In the genomic region with DNA sequence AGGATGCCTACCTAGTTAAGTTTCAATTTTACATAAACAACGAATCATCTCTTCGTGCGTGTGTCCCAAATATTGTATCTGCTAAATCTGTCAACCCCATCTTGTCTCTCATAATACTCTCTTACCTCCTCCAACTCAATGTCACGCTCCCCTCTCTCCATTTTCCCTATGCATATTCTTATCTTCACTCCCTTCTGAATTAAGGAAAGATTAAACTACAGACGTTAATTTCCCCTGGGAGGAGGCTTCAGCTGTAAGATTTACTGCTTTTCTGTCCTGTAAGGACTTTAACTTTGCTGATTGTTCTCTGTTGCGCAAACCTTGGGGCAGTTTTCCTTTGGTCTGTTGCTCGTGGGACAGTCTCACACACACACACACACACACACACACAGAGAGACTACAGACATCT, we compare ENCODE assay signal across 8 cellular contexts. TPM values are rescaled to one million over a fixed set of nuclear protein-coding genes. Genes with fewer than 3 reads are reported as not detected.
DNase-seq lines count a peak whose midpoint lies in the region.

No MANE protein-coding gene starts in this region.

- H3K9me3 ChIP-seq in iPS-15b (ENCODE audit: control insufficient read depth, insufficient read depth, low read length) (no peaks in the 10 kb centered on the region), skeletal muscle tissue (ENCODE audit: control insufficient read depth in 3 of 3, low read length in 3 of 3) (no peaks in the 10 kb centered on the region)

- H3K4me1 ChIP-seq in iPS-15b (ENCODE audit: control insufficient read depth, insufficient read depth, low read length) (no peaks in the 10 kb centered on the region), skeletal muscle tissue (ENCODE audit: control insufficient read depth in 3 of 3, insufficient read depth in 3 of 3, low read length in 3 of 3) (peaks cover 0 to 3% (median 2%) of the 10 kb centered on the region in 3 donors)

- H3K27ac ChIP-seq in angular gyrus (ENCODE audit: low read depth, low read length) (peak overlapping the region; percentile 85), skeletal muscle tissue (ENCODE audit: low read depth, low read length) (peak overlapping the region; percentile 80)

- H3K27me3 ChIP-seq in iPS-15b (ENCODE audit: control insufficient read depth, insufficient read depth, low read length) (no peaks in the 10 kb centered on the region), skeletal muscle tissue (ENCODE audit: control insufficient read depth in 3 of 3, insufficient read depth in 3 of 3, low read length in 3 of 3) (no peaks in the 10 kb centered on the region)

- H3K9ac ChIP-seq in iPS-15b (ENCODE audit: low read depth, low read length) = peak overlapping the region; percentile 82
- peak overlapping the region; percentile 76 to 88 (median 82) for H3K9ac ChIP-seq in skeletal muscle tissue (ENCODE audit: low read depth in 1 of 3, low read length in 3 of 3)

- peak overlapping the region; percentile 77 for H3K4me3 ChIP-seq in Jurkat, Clone E6-1 (ENCODE audit: low read length)
- peak overlapping the region; percentile 71 for H3K4me3 ChIP-seq in iPS-15b (ENCODE audit: low read depth, low read length)
- H3K4me3 ChIP-seq in skeletal muscle tissue (ENCODE audit: low read length in 3 of 3) = peak overlapping the region; percentile 78 to 93 (median 83)

- DNase-seq in DMS79 treated with DMSO at 0.1 percent for 48 hours (lab: John Stamatoyannopoulos, UW) = peak; percentile 60
- DNase-seq in DMS79 (lab: John Stamatoyannopoulos, UW) = no peak
- DNase-seq in Jurkat, Clone E6-1 (ENCODE audit: low read depth, low spot score) = no peak
- DNase-seq in T-helper 9 cell = no peak
- no peak for DNase-seq in GM19238 (ENCODE audit: insufficient read length, low spot score)

- H3K36me3 ChIP-seq in iPS-15b (ENCODE audit: control insufficient read depth, insufficient read depth, low read length) (no peaks in the 10 kb centered on the region), skeletal muscle tissue (ENCODE audit: control insufficient read depth in 3 of 3, insufficient read depth in 3 of 3, low read length in 3 of 3) (no peaks in the 10 kb centered on the region)

RNA-seq across cellular contexts. Expression of gene ABCB7, which starts 0.5 kb away (rescaled TPM):
- polyA plus RNA-seq in Jurkat, Clone E6-1 (2012; ENCODE audit: insufficient read depth, insufficient read length) = 30.0 TPM
- total RNA-seq in skeletal muscle tissue = 25.6 TPM
